Comparison of ENCODE assay signal across 18 cellular contexts in genomic region chr11:96079691-96080090, GRCh38.
DNase-seq lines count a peak whose midpoint lies in the region; ATAC-seq lines count a peak whose summit lies in the region.
"Had no signal": no experiment of that assay in that cellular context is flagged by ENCODE, and none has a peak within 500 bp of the region (broad histone marks: within the 10 kb centered on the region; RNA-seq: fewer than 3 reads in every experiment).

No MANE protein-coding gene starts in this region.

- peaks cover 35% of the 10 kb centered on the region for H3K36me3 Mint-ChIP-seq in activated CD4-positive, alpha-beta T cell treated with anti-CD3 and anti-CD28 coated beads for 36 hours (ENCODE audit: low read depth)
- peaks cover 21% of the 10 kb centered on the region for H3K36me3 Mint-ChIP-seq in stimulated activated naive CD8-positive, alpha-beta T cell treated with anti-CD3 and anti-CD28 coated beads, Interleukin-15, Interleukin-2, amounts not matched to agents 100 ng/mL and 50 ng/mL, for 24 hours (ENCODE audit: low read depth)
- H3K36me3 Mint-ChIP-seq in naive thymus-derived CD8-positive, alpha-beta T cell: peaks cover 3 to 28% (median 5%) of the 10 kb centered on the region in 3 donors

- H3K4me1 Mint-ChIP-seq in activated CD4-positive, alpha-beta T cell treated with anti-CD3 and anti-CD28 coated beads for 36 hours: peaks cover 62% of the 10 kb centered on the region
- peaks cover 61% of the 10 kb centered on the region for H3K4me1 Mint-ChIP-seq in stimulated activated naive CD8-positive, alpha-beta T cell treated with anti-CD3 and anti-CD28 coated beads, Interleukin-15, Interleukin-2, amounts not matched to agents 100 ng/mL and 50 ng/mL, for 24 hours (ENCODE audit: low read depth)
- peaks cover 27 to 58% (median 53%) of the 10 kb centered on the region in 4 donors for H3K4me1 Mint-ChIP-seq in naive thymus-derived CD8-positive, alpha-beta T cell

- no peak overlapping the region for H3K4me3 Mint-ChIP-seq in activated CD4-positive, alpha-beta T cell treated with anti-CD3 and anti-CD28 coated beads for 36 hours
- H3K4me3 Mint-ChIP-seq in stimulated activated naive CD8-positive, alpha-beta T cell treated with anti-CD3 and anti-CD28 coated beads, Interleukin-15, Interleukin-2, amounts not matched to agents 100 ng/mL and 50 ng/mL, for 24 hours: no peak overlapping the region
- H3K4me3 Mint-ChIP-seq in naive thymus-derived CD8-positive, alpha-beta T cell: peak overlapping the region in 1 of 10 donors; percentile 40

- CTCF ChIA-PET in activated CD4-positive, alpha-beta T cell treated with anti-CD3 and anti-CD28 coated beads for 36 hours (lab: Charles Lee): interaction anchor here (1.4 kb wide), 1 partner anchor 25 kb away, joined by 3 read pairs; no protein-coding TSS in a partner anchor

- peak overlapping the region; percentile 86 for H3K27ac Mint-ChIP-seq in activated CD4-positive, alpha-beta T cell treated with anti-CD3 and anti-CD28 coated beads for 36 hours
- H3K27ac Mint-ChIP-seq in stimulated activated naive CD8-positive, alpha-beta T cell treated with anti-CD3 and anti-CD28 coated beads, Interleukin-15, Interleukin-2, amounts not matched to agents 100 ng/mL and 50 ng/mL, for 24 hours: peak overlapping the region; percentile 83
- H3K27ac Mint-ChIP-seq in naive thymus-derived CD8-positive, alpha-beta T cell: peak overlapping the region in 6 of 10 donors; percentile 4 to 74 (median 34)

- peak; percentile 44 for DNase-seq in activated CD4-positive, alpha-beta T cell treated with anti-CD3 and anti-CD28 coated beads for 36 hours
- no peak for DNase-seq in activated CD4-positive, alpha-beta T cell treated with anti-CD3 and anti-CD28 coated beads for 1 hour
- DNase-seq in stimulated activated naive CD8-positive, alpha-beta T cell treated with anti-CD3 and anti-CD28 coated beads, Interleukin-15, Interleukin-2, amounts not matched to agents 100 U/mL and 50 U/mL, for 24 hours: no peak
- no peak for DNase-seq in naive thymus-derived CD8-positive, alpha-beta T cell
- DNase-seq in NCI-H748 treated with DMSO at 0.1 percent for 48 hours (lab: John Stamatoyannopoulos, UW): no peak
- DNase-seq in RKO (ENCODE audit: low spot score): no peak
- DNase-seq in activated CD8-positive, alpha-beta memory T cell treated with anti-CD3 and anti-CD28 coated beads, Interleukin-2, amount 50 U/mL, for 48 hours: no peak
- DNase-seq: C1 segment of cervical spinal cord; COR-L47; DMS153; Kasumi-1; NCI-H1417; NCI-H2029; NCI-H526; NK-92 treated with Interleukin-12 subunit alpha and Interleukin-12 subunit beta, amount 100 ng/mL, for 24 hours; OCI-M1 had no signal

- no peaks in the 10 kb centered on the region for H3K27me3 Mint-ChIP-seq in activated CD4-positive, alpha-beta T cell treated with anti-CD3 and anti-CD28 coated beads for 36 hours
- H3K27me3 Mint-ChIP-seq in stimulated activated naive CD8-positive, alpha-beta T cell treated with anti-CD3 and anti-CD28 coated beads, Interleukin-15, Interleukin-2, amounts not matched to agents 100 ng/mL and 50 ng/mL, for 24 hours: no peaks in the 10 kb centered on the region
- H3K27me3 Mint-ChIP-seq in naive thymus-derived CD8-positive, alpha-beta T cell: no peaks in the 10 kb centered on the region

- intact Hi-C loops in activated CD4-positive, alpha-beta T cell treated with anti-CD3 and anti-CD28 coated beads for 36 hours (cut with DNase I, micrococcal nuclease): loop anchor here (5.0 to 10.0 kb wide), 2 partner anchors 67 to 395 kb away; no protein-coding TSS in a partner anchor

- no peak for ATAC-seq in activated CD4-positive, alpha-beta T cell treated with anti-CD3 and anti-CD28 coated beads for 36 hours
- no peak for ATAC-seq in stimulated activated naive CD8-positive, alpha-beta T cell treated with anti-CD3 and anti-CD28 coated beads, Interleukin-15, Interleukin-2, amounts not matched to agents 100 U/mL and 50 U/mL, for 24 hours
- peak in 1 of 2 donors; percentile 40 for ATAC-seq in naive thymus-derived CD8-positive, alpha-beta T cell
- ATAC-seq: HCT116 had no signal

- no peaks in the 10 kb centered on the region for H3K9me3 Mint-ChIP-seq in activated CD4-positive, alpha-beta T cell treated with anti-CD3 and anti-CD28 coated beads for 36 hours (ENCODE audit: low read depth)
- H3K9me3 Mint-ChIP-seq in stimulated activated naive CD8-positive, alpha-beta T cell treated with anti-CD3 and anti-CD28 coated beads, Interleukin-15, Interleukin-2, amounts not matched to agents 100 ng/mL and 50 ng/mL, for 24 hours: no peaks in the 10 kb centered on the region
- no peaks in the 10 kb centered on the region for H3K9me3 Mint-ChIP-seq in naive thymus-derived CD8-positive, alpha-beta T cell

- POLR2A ChIA-PET in activated CD4-positive, alpha-beta T cell treated with anti-CD3 and anti-CD28 coated beads for 36 hours (lab: Charles Lee): no interaction called here
- POLR2A ChIA-PET in naive thymus-derived CD8-positive, alpha-beta T cell (lab: Charles Lee): no interaction called here

Comparison
In these comparisons a context has a peak if more than half of its experiments do, and no peak if none do; other contexts are left out.
1. H3K27ac Mint-ChIP-seq: peak in every context shown above with its lines; median percentile 86 in activated CD4-positive, alpha-beta T cell treated with anti-CD3 and anti-CD28 coated beads for 36 hours; 83 in stimulated activated naive CD8-positive, alpha-beta T cell treated with anti-CD3 and anti-CD28 coated beads, Interleukin-15, Interleukin-2, amounts not matched to agents 100 ng/mL and 50 ng/mL, for 24 hours; 34 in naive thymus-derived CD8-positive, alpha-beta T cell.